In genomic region chr3:53318522-53318921, GRCh38 we compare ENCODE assay signal across 19 cellular contexts. TPM values are rescaled to one million over a fixed set of nuclear protein-coding genes. Genes with fewer than 3 reads are reported as not detected.
DNase-seq lines count a peak whose midpoint lies in the region; ATAC-seq, FAIRE-seq and TF ChIP-seq lines count a peak whose summit lies in the region.
"Had no signal": no experiment of that assay in that cellular context is flagged by ENCODE, and none has a peak within 500 bp of the region (broad histone marks: within the 10 kb centered on the region; RNA-seq: fewer than 3 reads in every experiment).

No MANE protein-coding gene starts in this region.

- intact Hi-C loops in GM12878 (cut with micrococcal nuclease; ENCODE audit: unreplicated experiment) = no loop called here

- RAD21 ChIA-PET in GM12878 (lab: Charles Lee; ENCODE audit: unreplicated experiment) = no interaction called here

- BruUV-seq in GM12878 (replicated peaks; lab: Mats Ljungman, UMichigan) = TSS peak; percentile 11

- no peak overlapping the region for H3K4me2 ChIP-seq in GM12878 (ENCODE audit: control insufficient read depth, insufficient read depth)

- no peaks in the 10 kb centered on the region for H3K9me3 ChIP-seq in GM12878 (replicated peaks; ENCODE audit: control insufficient read depth, insufficient read depth, low read length)
- H3K9me3 ChIP-seq: upper lobe of right lung had no signal

- ATAC-seq in GM12878 = no peak
- ATAC-seq: upper lobe of right lung had no signal

- H2AFZ ChIP-seq in GM12878 (ENCODE audit: control insufficient read depth, low read depth, low read length) = no peak overlapping the region
- H2AFZ ChIP-seq: parathyroid adenoma had no signal

- SMC1A ChIA-PET in GM12878 (lab: Charles Lee; ENCODE audit: uncharacterized antibody, unreplicated experiment) = interaction anchor here (1.2 kb wide), 1 partner anchor 27 kb away, joined by 3 read pairs; no protein-coding TSS in a partner anchor

- H3K4me3 Mint-ChIP-seq in activated CD4-positive, alpha-beta memory T cell treated with anti-CD3 and anti-CD28 coated beads, Interleukin-2, amount 10 ng/mL, durations not matched to agents 7 days and 5 days = no peak overlapping the region
- H3K4me3 Mint-ChIP-seq: brain had no signal

- no peak overlapping the region for H3K9ac ChIP-seq in GM12878 (ENCODE audit: control insufficient read depth, insufficient read depth, low read length)
- H3K9ac ChIP-seq: parathyroid adenoma had no signal

- peak; percentile 29 for DNase-seq in AG04449 (ENCODE audit: low read depth, low spot score)
- DNase-seq in HCEC 1CT = peak; percentile 8
- DNase-seq in GM12878 (ENCODE audit: low read depth, low spot score) = no peak
- DNase-seq in iris pigment epithelial cell (ENCODE audit: low read depth) = peak; percentile 80
- DNase-seq in NCI-H1092 (lab: John Stamatoyannopoulos, UW) = no peak
- no peak for DNase-seq in activated CD4-positive, alpha-beta T cell treated with anti-CD3 and anti-CD28 coated beads, Interleukin-2, amount 50 U/mL, for 4 hours
- DNase-seq in activated CD4-positive, alpha-beta memory T cell treated with anti-CD3 and anti-CD28 coated beads, Interleukin-2, amount 10 ng/mL, durations not matched to agents 7 days and 5 days = no peak
- DNase-seq in midbrain (lab: John Stamatoyannopoulos, UW) = no peak
- DNase-seq: activated CD4-positive, CD25-positive, alpha-beta regulatory T cell treated with anti-CD3 and anti-CD28 coated beads, Interleukin-2, amount 50 U/mL, for 72 hours; activated gamma-delta T cell; effector CD8-positive, alpha-beta T cell; foreskin melanocyte; NCI-H2029; NCI-H510A treated with DMSO at 0.1 percent for 48 hours; SHP77 treated with DMSO at 0.1 percent for 48 hours; stimulated activated naive CD4-positive, alpha-beta T cell; upper lobe of right lung had no signal

- no peaks in the 10 kb centered on the region for H3K27me3 Mint-ChIP-seq in activated CD4-positive, alpha-beta memory T cell treated with anti-CD3 and anti-CD28 coated beads, Interleukin-2, amount 10 ng/mL, durations not matched to agents 7 days and 5 days
- H3K27me3 Mint-ChIP-seq: brain had no signal

- CTCF ChIA-PET in AG04449 (lab: Yijun Ruan, JAX) (interaction anchor here (0.7 to 1.1 kb wide), 4 partner anchors 11 to 27 kb away, joined by 3 read pairs; no protein-coding TSS in a partner anchor), GM12878 (lab: Yijun Ruan, JAX) (no interaction called here)
- CTCF ChIA-PET in activated CD4-positive, alpha-beta memory T cell treated with anti-CD3 and anti-CD28 coated beads, Interleukin-2, amount 10 ng/mL, durations not matched to agents 7 days and 5 days (lab: Charles Lee) = no interaction called here

- no peak for FAIRE-seq in GM12878 (lab: Jason Lieb, UNC)

- no peak overlapping the region for H3K4me3 ChIP-seq in AG04449 (ENCODE audit: low read depth, low read length)
- no peak overlapping the region for H3K4me3 ChIP-seq in GM12878
- H3K4me3 ChIP-seq: upper lobe of right lung had no signal

- peaks cover 22% of the 10 kb centered on the region for H3K36me3 Mint-ChIP-seq in activated CD4-positive, alpha-beta memory T cell treated with anti-CD3 and anti-CD28 coated beads, Interleukin-2, amount 10 ng/mL, durations not matched to agents 7 days and 5 days (ENCODE audit: low read depth)

- H3K27ac ChIP-seq in GM12878 (ENCODE audit: control insufficient read depth, insufficient read depth) = no peak overlapping the region
- H3K27ac ChIP-seq: parathyroid adenoma had no signal

- no peak for TF ChIP-seq EP300 in GM12878 (IDR thresholded peaks at IDR 0.05; ENCODE audit: borderline replicate concordance in 1 of 2, control insufficient read depth in 1 of 2, low read depth in 2 of 2, low read length in 2 of 2)

- TF ChIP-seq POLR2A in GM12878 (IDR thresholded peaks at IDR 0.05; ENCODE audit: low read depth, low read length) = no peak

- POLR2A ChIA-PET in AG04449 (lab: Yijun Ruan, JAX) (no interaction called here), GM12878 (lab: Charles Lee) (no interaction called here)
- POLR2A ChIA-PET in activated CD4-positive, alpha-beta memory T cell treated with anti-CD3 and anti-CD28 coated beads, Interleukin-2, amount 10 ng/mL, durations not matched to agents 7 days and 5 days (lab: Charles Lee) = interaction anchor here (1.0 kb wide), 1 partner anchor 31 kb away, joined by 4 read pairs; no protein-coding TSS in a partner anchor

- H3K9me3 Mint-ChIP-seq in activated CD4-positive, alpha-beta memory T cell treated with anti-CD3 and anti-CD28 coated beads, Interleukin-2, amount 10 ng/mL, durations not matched to agents 7 days and 5 days = no peaks in the 10 kb centered on the region
- H3K9me3 Mint-ChIP-seq: brain had no signal

- no peaks in the 10 kb centered on the region for H3K79me2 ChIP-seq in GM12878 (ENCODE audit: control insufficient read depth, insufficient read depth, low read length)

- TF ChIP-seq RAD21 in GM12878 (IDR thresholded peaks at IDR 0.05; ENCODE audit: insufficient read depth, low read depth, low read length) = no peak

- 94% methylated on average over 3 of the region's 3 CpGs for WGBS in GM12878 (ENCODE audit: insufficient coverage, insufficient replicate concordance, low lambda C conversion rate, missing lambda C conversion rate)

- no peak overlapping the region for H3K27ac Mint-ChIP-seq in activated CD4-positive, alpha-beta memory T cell treated with anti-CD3 and anti-CD28 coated beads, Interleukin-2, amount 10 ng/mL, durations not matched to agents 7 days and 5 days
- H3K27ac Mint-ChIP-seq: brain had no signal

- peaks cover 2% of the 10 kb centered on the region for H3K4me1 Mint-ChIP-seq in activated CD4-positive, alpha-beta memory T cell treated with anti-CD3 and anti-CD28 coated beads, Interleukin-2, amount 10 ng/mL, durations not matched to agents 7 days and 5 days

- in situ Hi-C loops in GM12878 (cut with MboI) = no loop called here

- no peaks in the 10 kb centered on the region for H4K20me1 ChIP-seq in GM12878 (ENCODE audit: control insufficient read depth, insufficient read depth)

- no peaks in the 10 kb centered on the region for H3K27me3 ChIP-seq in GM12878 (replicated peaks in 1 of 2; ENCODE audit: control insufficient read depth in 2 of 2, insufficient read depth in 2 of 2, low read length in 1 of 2)
- H3K27me3 ChIP-seq: upper lobe of right lung had no signal

- no peaks in the 10 kb centered on the region for H3K4me1 ChIP-seq in GM12878 (ENCODE audit: control insufficient read depth, insufficient read depth, low read length)

- TF ChIP-seq CTCF in AG04449 (IDR thresholded peaks at IDR 0.05; ENCODE audit: insufficient read depth, low read length, missing control alignments) (no peak), GM12878 (IDR thresholded peaks at IDR 0.05 in 2 of 3, conservative IDR thresholded peaks at IDR 0.05 in 1 of 3; ENCODE audit: control insufficient read depth in 2 of 3, extremely low read depth in 1 of 3, insufficient read depth in 1 of 3, low read depth in 3 of 3, low read length in 3 of 3) (no peak)

- peaks cover 0 to 22% of the 10 kb centered on the region in 2 experiments; a peak in 3 of 4 replicates for H3K36me3 ChIP-seq in GM12878 (ENCODE audit: control insufficient read depth in 2 of 2, insufficient read depth in 2 of 2, low read length in 1 of 2)

TF ChIP-seq in GM12878, 131 proteins besides CTCF, POLR2A, EP300 and RAD21:
- no peak for TF ChIP-seq NFXL1 (IDR thresholded peaks at IDR 0.05; ENCODE audit: borderline replicate concordance)

RNA-seq across cellular contexts. Expression of gene DCP1A, which starts 28.8 kb away (rescaled TPM):
- total RNA-seq in GM12878 (2013; cell fraction: nucleolus; rRNA removed) = 44.2 and 46.0 TPM in 2 replicates
- 12.5 and 12.7 TPM in 2 replicates for total RNA-seq in GM12878 (2014; rRNA removed)
- 12.3 and 14.5 TPM in 2 replicates for total RNA-seq in GM12878 (2014; rRNA removed; fragmentation: Illumina TruSeq; extraction: Trizol)
- total RNA-seq in GM12878 (2021) = 15.2 and 18.9 TPM in 2 replicates
- 10.8 TPM for polyA plus RNA-seq in GM12878 (2011; ENCODE audit: low read depth)
- polyA plus RNA-seq in GM12878 (2011; rRNA removed) = 28.1 and 31.9 TPM in 2 replicates
- 26.0 and 29.0 TPM in 2 replicates for polyA plus RNA-seq in GM12878 (2011; cell fraction: cytosol; rRNA removed)
- 16.9 and 21.1 TPM in 2 replicates for polyA plus RNA-seq in GM12878 (2011; cell fraction: nucleus; rRNA removed)
- 10.0 and 12.5 TPM in 2 replicates for polyA plus RNA-seq in GM12878 (2012)
- polyA plus RNA-seq in GM12878 (2014; fragmentation: Illumina TruSeq; extraction: Trizol) = 15.9 and 16.1 TPM in 2 replicates
- 10 to 100 TPM; 16.6 to 25.8 TPM for polyA plus RNA-seq in GM12878 (2014; fragmentation: Nextera tagmentation; extraction: Ambion mirVana)
- polyA plus RNA-seq in GM12878 (2014; rRNA removed) = 11.1 and 13.6 TPM in 2 replicates
- polyA plus RNA-seq in GM12878 (2016; fragmentation: Nextera tagmentation; extraction: Ambion mirVana) = 10 to 100 TPM; 33.1 to 34.6 TPM
- polyA minus RNA-seq in GM12878 (2011; rRNA and poly(A)+ RNA removed) = 60.1 and 66.9 TPM in 2 replicates
- 10.6 and 14.2 TPM in 2 replicates for polyA minus RNA-seq in GM12878 (2011; cell fraction: cytosol; rRNA and poly(A)+ RNA removed)
- polyA minus RNA-seq in GM12878 (2011; cell fraction: nucleus; rRNA and poly(A)+ RNA removed) = 42.9 and 56.6 TPM in 2 replicates
- total RNA-seq in activated CD4-positive, alpha-beta memory T cell treated with anti-CD3 and anti-CD28 coated beads, Interleukin-2, amount 10 ng/mL, durations not matched to agents 7 days and 5 days = 10 to 100 TPM; 33.0 to 34.7 TPM

Comparison
In these comparisons a context has a peak if more than half of its experiments do, and no peak if none do; other contexts are left out.
1. DNase-seq: peak in AG04449 (single experiment), HCEC 1CT (single experiment) and iris pigment epithelial cell (single experiment); none in GM12878 (single experiment), NCI-H1092 (single experiment), activated CD4-positive, alpha-beta T cell treated with anti-CD3 and anti-CD28 coated beads, Interleukin-2, amount 50 U/mL, for 4 hours (0 of 2), activated CD4-positive, alpha-beta memory T cell treated with anti-CD3 and anti-CD28 coated beads, Interleukin-2, amount 10 ng/mL, durations not matched to agents 7 days and 5 days (single experiment) and midbrain (single experiment).